Comparison of ENCODE assay signal across 23 cellular contexts in genomic region chr1:64474133-64474532, GRCh38. TPM values are rescaled to one million over a fixed set of nuclear protein-coding genes. Genes with fewer than 3 reads are reported as not detected.
DNase-seq lines count a peak whose midpoint lies in the region; ATAC-seq and TF ChIP-seq lines count a peak whose summit lies in the region.
"Had no signal": no experiment of that assay in that cellular context is flagged by ENCODE, and none has a peak within 500 bp of the region (broad histone marks: within the 10 kb centered on the region; RNA-seq: fewer than 3 reads in every experiment).

No MANE protein-coding gene starts in this region.

- H3K79me2 ChIP-seq in smooth muscle cell (ENCODE audit: low read depth): peaks cover 55% of the 10 kb centered on the region

- H3K36me3 Mint-ChIP-seq in brain: no peaks in the 10 kb centered on the region
- H3K36me3 Mint-ChIP-seq: mesothelial cell of epicardium had no signal

- no peak overlapping the region for H2AFZ ChIP-seq in smooth muscle cell (ENCODE audit: low read depth)

- peaks cover 48% of the 10 kb centered on the region for H3K4me1 ChIP-seq in HUES48 (ENCODE audit: control insufficient read depth, insufficient read depth, low read length)
- H3K4me1 ChIP-seq in smooth muscle cell (ENCODE audit: low read depth): peaks cover 40% of the 10 kb centered on the region

- H3K4me3 ChIP-seq in HUES48 (ENCODE audit: low read depth, low read length) (peak overlapping the region; percentile 57), iPS-18c (ENCODE audit: insufficient read depth, low read depth, low read length) (peak overlapping the region; percentile 28), smooth muscle cell (peak overlapping the region; percentile 93)
- H3K4me3 ChIP-seq: MG63, sigmoid colon, transverse colon had no signal

- no peaks in the 10 kb centered on the region for H3K9me3 Mint-ChIP-seq in brain
- H3K9me3 Mint-ChIP-seq: activated CD4-positive, alpha-beta memory T cell treated with anti-CD3 and anti-CD28 coated beads, Interleukin-2, amount 10 ng/mL, durations not matched to agents 7 days and 5 days; activated naive CD8-positive, alpha-beta T cell treated with anti-CD3 and anti-CD28 coated beads, Interleukin-2, amount 50 U/mL, for 24 hours; mesothelial cell of epicardium had no signal

- H3F3A ChIP-seq in smooth muscle cell (ENCODE audit: low read depth): peaks cover 6% of the 10 kb centered on the region

- H3K9me3 ChIP-seq in HUES48 (ENCODE audit: control insufficient read depth, insufficient read depth, low read length) (no peaks in the 10 kb centered on the region), iPS-18c (ENCODE audit: control insufficient read depth, insufficient read depth, low read length) (no peaks in the 10 kb centered on the region), smooth muscle cell (replicated peaks; ENCODE audit: low read depth) (no peaks in the 10 kb centered on the region)
- H3K9me3 ChIP-seq: BE2C, MG63, sigmoid colon, transverse colon had no signal

- no peak for DNase-seq in smooth muscle cell (lab: John Stamatoyannopoulos, UW; ENCODE audit: unreplicated experiment)
- no peak for DNase-seq in HK-2 (ENCODE audit: unreplicated experiment)
- DNase-seq: activated CD4-positive, alpha-beta memory T cell treated with anti-CD3 and anti-CD28 coated beads, Interleukin-2, amount 10 ng/mL, durations not matched to agents 7 days and 5 days; activated CD8-positive, alpha-beta memory T cell treated with anti-CD3 and anti-CD28 coated beads, Interleukin-2, amount 50 U/mL, for 4 hours; activated naive CD4-positive, alpha-beta T cell; activated naive CD8-positive, alpha-beta T cell treated with anti-CD3 and anti-CD28 coated beads, Interleukin-2, amount 50 U/mL, for 24 hours; cerebellar nuclear complex; KBM-7; NK-92 treated with Interleukin-12 subunit alpha and Interleukin-12 subunit beta, amount 100 ng/mL, for 24 hours; occipital lobe; SIG-M5; stimulated activated CD4-positive, alpha-beta T cell treated with anti-CD3 and anti-CD28 coated beads, Interleukin-4, amount 100 ng/mL, for 24 hours had no signal

- H4K20me1 ChIP-seq in smooth muscle cell (ENCODE audit: low read depth): peaks cover 6% of the 10 kb centered on the region

- peaks cover 15% of the 10 kb centered on the region for H3K27me3 Mint-ChIP-seq in brain

- 85% methylated on average over 2 of the region's 2 CpGs for WGBS in smooth muscle cell (ENCODE audit: low lambda C conversion rate)

- H3K9ac ChIP-seq in HUES48 (ENCODE audit: low read depth, low read length) (0 out of 2 replicates have a peak overlapping the region, but pooled peaks have one; percentile 2), smooth muscle cell (ENCODE audit: low read depth) (no peak overlapping the region)

- ATAC-seq in GM18867 (IDR thresholded peaks at IDR 0.05; ENCODE audit: unreplicated experiment) (no peak), GM18520 (IDR thresholded peaks at IDR 0.05; ENCODE audit: unreplicated experiment) (no peak), GM19328 (IDR thresholded peaks at IDR 0.05; ENCODE audit: unreplicated experiment) (no peak)
- ATAC-seq: activated naive CD8-positive, alpha-beta T cell treated with anti-CD3 and anti-CD28 coated beads, Interleukin-2, amount 50 U/mL, for 24 hours had no signal

- peaks cover 18% of the 10 kb centered on the region for H3K36me3 ChIP-seq in HUES48 (ENCODE audit: control insufficient read depth, insufficient read depth, low read length)
- H3K36me3 ChIP-seq in smooth muscle cell (ENCODE audit: low read depth): no peaks in the 10 kb centered on the region
- H3K36me3 ChIP-seq: BE2C, MG63, sigmoid colon, transverse colon had no signal

- H3K27ac Mint-ChIP-seq in brain: peak overlapping the region in 4 of 5 experiments; percentile 56 to 93 (median 82)
- H3K27ac Mint-ChIP-seq: activated CD4-positive, alpha-beta memory T cell treated with anti-CD3 and anti-CD28 coated beads, Interleukin-2, amount 10 ng/mL, durations not matched to agents 7 days and 5 days; activated naive CD8-positive, alpha-beta T cell treated with anti-CD3 and anti-CD28 coated beads, Interleukin-2, amount 50 U/mL, for 24 hours; mesothelial cell of epicardium had no signal

- TF ChIP-seq CTCF in brain (conservative IDR thresholded peaks at IDR 0.05) (no peak), smooth muscle cell (IDR thresholded peaks at IDR 0.05; ENCODE audit: borderline replicate concordance, insufficient read depth, poor library complexity, severe bottlenecking) (no peak)

- H3K4me3 Mint-ChIP-seq in brain: peak overlapping the region; percentile 64 to 96 (median 65)
- H3K4me3 Mint-ChIP-seq: activated CD4-positive, alpha-beta memory T cell treated with anti-CD3 and anti-CD28 coated beads, Interleukin-2, amount 10 ng/mL, durations not matched to agents 7 days and 5 days; activated naive CD8-positive, alpha-beta T cell treated with anti-CD3 and anti-CD28 coated beads, Interleukin-2, amount 50 U/mL, for 24 hours had no signal

- H3K4me1 Mint-ChIP-seq in brain: peaks cover 70% of the 10 kb centered on the region

- peak overlapping the region; percentile 95 for H3K27ac ChIP-seq in HUES48 (ENCODE audit: low read depth, low read length)
- H3K27ac ChIP-seq in smooth muscle cell (ENCODE audit: low read depth): no peak overlapping the region
- H3K27ac ChIP-seq: sigmoid colon, transverse colon had no signal

- H3K4me2 ChIP-seq in smooth muscle cell: no peak overlapping the region

- peaks cover 4% of the 10 kb centered on the region for H3K27me3 ChIP-seq in HUES48 (ENCODE audit: control insufficient read depth, insufficient read depth, low read length)
- no peaks in the 10 kb centered on the region for H3K27me3 ChIP-seq in smooth muscle cell (ENCODE audit: low read depth)
- H3K27me3 ChIP-seq: BE2C, MG63 had no signal

RNA-seq across cellular contexts. Expression of gene CACHD1, which starts 4.2 kb away (rescaled TPM):
- polyA plus RNA-seq in brain (ENCODE audit: insufficient read depth, low read depth, low replicate concordance): 6.4 TPM
- 19.2 and 20.8 TPM in 2 replicates for total RNA-seq in smooth muscle cell
- polyA plus RNA-seq in smooth muscle cell: 12.8 and 12.9 TPM in 2 replicates

Comparison
In these comparisons a context has a peak if more than half of its experiments do, and no peak if none do; other contexts are left out.
1. H3K4me3 ChIP-seq: peak in every context shown above with its lines; median percentile 93 in smooth muscle cell; 57 in HUES48; 28 in iPS-18c.